ENCODE assay signal across 17 cellular contexts in the genomic region with DNA sequence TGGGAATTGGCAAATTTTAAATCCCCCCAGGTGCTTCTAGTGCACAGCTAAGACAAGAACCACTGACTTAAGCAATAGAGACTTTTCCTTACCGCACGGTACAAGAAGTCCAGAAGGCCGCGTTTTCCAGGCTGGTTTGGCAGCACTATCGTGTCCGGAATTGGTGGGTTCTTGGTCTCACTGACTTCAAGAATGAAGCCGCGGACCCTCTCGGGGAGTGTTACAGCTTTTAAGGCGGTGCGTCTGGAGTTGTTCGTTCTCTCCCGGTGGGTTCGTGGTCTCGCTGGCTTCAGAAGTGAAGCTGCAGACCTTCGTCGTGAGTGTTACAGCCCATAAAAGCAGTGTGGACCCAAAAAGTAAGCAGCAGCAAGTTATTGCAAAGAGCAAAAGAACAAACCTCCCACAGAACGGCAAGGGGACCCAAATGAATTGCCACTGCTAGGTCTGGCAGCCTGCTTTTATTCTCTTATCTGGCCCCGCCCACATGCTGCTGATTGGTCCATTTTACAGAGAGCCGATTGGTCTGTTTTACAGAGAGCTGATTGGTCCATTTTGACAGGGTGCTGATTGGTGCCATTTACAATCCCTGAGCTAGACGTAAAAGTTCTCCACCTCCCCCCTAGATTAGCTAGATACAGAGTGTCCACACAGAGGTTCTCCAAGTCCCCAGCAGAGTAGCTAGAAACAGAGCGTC.
DNase-seq lines count a peak whose midpoint lies in the region; ATAC-seq and TF ChIP-seq lines count a peak whose summit lies in the region.
"Had no signal": no experiment of that assay in that cellular context is flagged by ENCODE, and none has a peak within 500 bp of the region (broad histone marks: within the 10 kb centered on the region; RNA-seq: fewer than 3 reads in every experiment).

No MANE protein-coding gene starts in this region.

- no peak overlapping the region for H3K4me3 Mint-ChIP-seq in activated CD4-positive, alpha-beta T cell treated with anti-CD3 and anti-CD28 coated beads for 36 hours
- H3K4me3 Mint-ChIP-seq in nephron progenitor cell = no peak overlapping the region
- H3K4me3 Mint-ChIP-seq: CD4-positive, CD25-positive, alpha-beta regulatory T cell; GM23338 had no signal

- H3K4me3 ChIP-seq in testis = peak overlapping the region; percentile 18 to 36
- H3K4me3 ChIP-seq: BLaER1 treated with 17β-estradiol and CSF1 and Interleukin-3, amounts not matched to agents 10 nM and 100 nM; GM23338 had no signal

- peak; percentile 17 for DNase-seq in activated CD4-positive, alpha-beta T cell treated with anti-CD3 and anti-CD28 coated beads for 36 hours
- no peak for DNase-seq in activated CD4-positive, alpha-beta T cell treated with anti-CD3 and anti-CD28 coated beads, Interleukin-2, amount 50 U/mL, for 1 hour
- DNase-seq in stimulated activated CD4-positive, alpha-beta T cell treated with anti-CD3 and anti-CD28 coated beads, Interleukin-15, amount 100 ng/mL, for 24 hours = peak; percentile 10
- DNase-seq in stimulated activated CD4-positive, alpha-beta T cell treated with anti-CD3 and anti-CD28 coated beads, Interleukin-12 subunit alpha, Interleukin-12 subunit beta, amount 100 ng/mL, for 4 hours = no peak
- DNase-seq in nephron progenitor cell = no peak
- DNase-seq in testis = peak; percentile 86
- DNase-seq in NCI-H345 (lab: John Stamatoyannopoulos, UW) = no peak
- DNase-seq in left ventricle myocardium superior = no peak
- DNase-seq: AML-193; Calu3; CD4-positive, CD25-positive, alpha-beta regulatory T cell; DMS79; EL; H7 had no signal

- peak; percentile 16 for TF ChIP-seq POLR2A in testis (IDR thresholded peaks at IDR 0.05)

- ATAC-seq in activated CD4-positive, alpha-beta T cell treated with anti-CD3 and anti-CD28 coated beads for 36 hours = no peak
- no peak for ATAC-seq in left ventricle myocardium superior
- ATAC-seq: GM23338 had no signal

- H3K9me3 Mint-ChIP-seq in activated CD4-positive, alpha-beta T cell treated with anti-CD3 and anti-CD28 coated beads for 36 hours (ENCODE audit: low read depth) = no peaks in the 10 kb centered on the region
- peaks cover 18% of the 10 kb centered on the region for H3K9me3 Mint-ChIP-seq in nephron progenitor cell

- no peak for TF ChIP-seq CTCF in nephron progenitor cell (IDR thresholded peaks at IDR 0.05)
- TF ChIP-seq CTCF in testis (IDR thresholded peaks at IDR 0.05) = no peak

- no peaks in the 10 kb centered on the region for H3K36me3 ChIP-seq in testis (ENCODE audit: low read depth, missing control alignments)
- H3K36me3 ChIP-seq: BLaER1 treated with 17β-estradiol and CSF1 and Interleukin-3, amounts not matched to agents 10 nM and 100 nM had no signal

- POLR2A ChIA-PET in activated CD4-positive, alpha-beta T cell treated with anti-CD3 and anti-CD28 coated beads for 36 hours (lab: Charles Lee) = interaction anchor here (0.6 kb wide), 1 partner anchor 61 kb away, joined by 6 read pairs; no protein-coding TSS in a partner anchor

- no peak overlapping the region for H3K27ac Mint-ChIP-seq in activated CD4-positive, alpha-beta T cell treated with anti-CD3 and anti-CD28 coated beads for 36 hours
- H3K27ac Mint-ChIP-seq in nephron progenitor cell = peak overlapping the region; percentile 45
- H3K27ac Mint-ChIP-seq: CD4-positive, CD25-positive, alpha-beta regulatory T cell; GM23338 had no signal

- H3K4me1 Mint-ChIP-seq in activated CD4-positive, alpha-beta T cell treated with anti-CD3 and anti-CD28 coated beads for 36 hours = no peaks in the 10 kb centered on the region
- peaks cover 43% of the 10 kb centered on the region for H3K4me1 Mint-ChIP-seq in nephron progenitor cell
- H3K4me1 Mint-ChIP-seq: CD4-positive, CD25-positive, alpha-beta regulatory T cell; GM23338 had no signal

- WGBS in testis, 2 donors = 62 to 85% methylated on average over 20 to 22 of the region's 22 CpGs

- no peaks in the 10 kb centered on the region for H3K36me3 Mint-ChIP-seq in activated CD4-positive, alpha-beta T cell treated with anti-CD3 and anti-CD28 coated beads for 36 hours (ENCODE audit: low read depth)
- H3K36me3 Mint-ChIP-seq in nephron progenitor cell (ENCODE audit: low read depth) = no peaks in the 10 kb centered on the region
- H3K36me3 Mint-ChIP-seq: CD4-positive, CD25-positive, alpha-beta regulatory T cell had no signal

- CTCF ChIA-PET in activated CD4-positive, alpha-beta T cell treated with anti-CD3 and anti-CD28 coated beads for 36 hours (lab: Charles Lee) = interaction anchor here (0.7 to 0.9 kb wide), 2 partner anchors 45 to 57 kb away, joined by 3 to 4 read pairs; no protein-coding TSS in a partner anchor

- peaks cover 2% of the 10 kb centered on the region for H3K27me3 Mint-ChIP-seq in activated CD4-positive, alpha-beta T cell treated with anti-CD3 and anti-CD28 coated beads for 36 hours
- H3K27me3 Mint-ChIP-seq in nephron progenitor cell (ENCODE audit: low read depth, poor library complexity) = peaks cover 15% of the 10 kb centered on the region

- no peak overlapping the region for H3K27ac ChIP-seq in testis
- H3K27ac ChIP-seq: 22Rv1; BLaER1 treated with 17β-estradiol and CSF1 and Interleukin-3, amounts not matched to agents 10 nM and 100 nM had no signal

- no peaks in the 10 kb centered on the region for H3K27me3 ChIP-seq in testis
- H3K27me3 ChIP-seq: BLaER1 treated with 17β-estradiol and CSF1 and Interleukin-3, amounts not matched to agents 10 nM and 100 nM had no signal

- H3K9me3 ChIP-seq in testis = no peaks in the 10 kb centered on the region

- intact Hi-C loops in activated CD4-positive, alpha-beta T cell treated with anti-CD3 and anti-CD28 coated beads for 36 hours (cut with DNase I, micrococcal nuclease) = no loop called here
- intact Hi-C loops in testis (cut with DNase I; ENCODE audit: low total_unique reads) (no loop called here), left ventricle myocardium superior (cut with micrococcal nuclease) (no loop called here)

- H3K4me1 ChIP-seq in testis = no peaks in the 10 kb centered on the region

Comparison
In these comparisons a context has a peak if more than half of its experiments do, and no peak if none do; other contexts are left out.
1. DNase-seq: peak in activated CD4-positive, alpha-beta T cell treated with anti-CD3 and anti-CD28 coated beads for 36 hours (single experiment), stimulated activated CD4-positive, alpha-beta T cell treated with anti-CD3 and anti-CD28 coated beads, Interleukin-15, amount 100 ng/mL, for 24 hours (single experiment) and testis (single experiment); none in activated CD4-positive, alpha-beta T cell treated with anti-CD3 and anti-CD28 coated beads, Interleukin-2, amount 50 U/mL, for 1 hour (single experiment), stimulated activated CD4-positive, alpha-beta T cell treated with anti-CD3 and anti-CD28 coated beads, Interleukin-12 subunit alpha, Interleukin-12 subunit beta, amount 100 ng/mL, for 4 hours (single experiment), nephron progenitor cell (single experiment), NCI-H345 (single experiment) and left ventricle myocardium superior (single experiment).